Comparison of ENCODE assay signal across 26 cellular contexts in the genomic region with DNA sequence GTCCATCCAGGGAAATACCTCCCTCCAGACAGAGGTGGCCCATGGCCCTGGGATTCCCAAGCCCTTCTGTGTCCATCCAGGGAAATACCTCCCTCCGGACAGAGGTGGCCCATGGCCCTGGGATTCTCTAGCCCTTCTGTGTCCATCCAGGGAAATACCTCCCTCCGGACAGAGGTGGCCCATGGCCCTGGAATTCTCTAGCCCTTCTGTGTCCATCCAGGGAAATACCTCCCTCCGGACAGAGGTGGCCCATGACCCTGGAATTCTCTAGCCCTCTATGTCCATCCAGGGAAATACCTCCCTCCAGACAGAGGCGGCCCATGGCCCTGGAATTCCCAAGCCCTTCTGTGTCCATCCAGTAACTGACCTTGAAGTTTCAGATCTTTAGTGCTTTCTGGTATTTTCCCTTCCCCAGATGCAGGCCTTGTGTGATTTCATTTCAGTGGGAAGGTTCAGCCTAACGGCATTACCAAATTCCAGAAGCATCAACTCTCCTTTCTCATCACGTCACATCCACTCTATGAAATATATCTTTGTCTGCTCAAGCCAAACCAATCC.
"Had no signal": no experiment of that assay in that cellular context is flagged by ENCODE, and none has a peak within 500 bp of the region (broad histone marks: within the 10 kb centered on the region; RNA-seq: fewer than 3 reads in every experiment).

No MANE protein-coding gene starts in this region.

- H3K4me1 Mint-ChIP-seq: memory B cell; natural killer cell; stimulated activated naive CD8-positive, alpha-beta T cell treated with anti-CD3 and anti-CD28 coated beads, Interleukin-15, amount 100 ng/mL, for 72 hours had no signal

- H3K4me2 ChIP-seq: hepatocyte had no signal

- H3K36me3 ChIP-seq: colonic mucosa, esophagus muscularis mucosa, gastroesophageal sphincter, heart left ventricle, ovary, thyroid gland had no signal

- H3K9me3 Mint-ChIP-seq: type B pancreatic cell had no signal

- H2AFZ ChIP-seq: hepatocyte had no signal

- H3K4me3 Mint-ChIP-seq: dendritic cell treated with granulocyte-macrophage colony-stimulating factor and Interleukin-4, amounts not matched to agents 40 ng/mL and 50 ng/mL, for 4 days; memory B cell; natural killer cell; stimulated activated naive CD8-positive, alpha-beta T cell treated with anti-CD3 and anti-CD28 coated beads, Interleukin-15, amount 100 ng/mL, for 72 hours; type B pancreatic cell had no signal

- DNase-seq: colonic mucosa; effector memory CD4-positive, alpha-beta T cell; foreskin keratinocyte; heart left ventricle; natural killer cell; occipital lobe; ovary; psoas muscle; right cardiac atrium; stimulated activated CD4-positive, alpha-beta T cell treated with anti-CD3 and anti-CD28 coated beads, Interleukin-15, amount 100 ng/mL, for 24 hours; stimulated activated CD4-positive, alpha-beta T cell treated with anti-CD3 and anti-CD28 coated beads, Interleukin-2, amount 100 ng/mL, for 48 hours; stimulated activated CD8-positive, alpha-beta memory T cell treated with anti-CD3 and anti-CD28 coated beads, Interleukin-4, amount 100 ng/mL, for 48 hours; stimulated activated naive CD4-positive, alpha-beta T cell; stimulated activated naive CD8-positive, alpha-beta T cell treated with anti-CD3 and anti-CD28 coated beads, Interleukin-15, amount 100 ng/mL, for 72 hours; thyroid gland had no signal

- H3K27ac ChIP-seq: colonic mucosa, esophagus muscularis mucosa, foreskin keratinocyte, gastroesophageal sphincter, heart left ventricle, hepatocyte, ovary, psoas muscle, skin epidermis, thyroid gland had no signal

- H3K9me3 ChIP-seq: colonic mucosa, ovary, thyroid gland had no signal

- H3K4me1 ChIP-seq: colonic mucosa, esophagus muscularis mucosa, foreskin keratinocyte, gastroesophageal sphincter, psoas muscle, thyroid gland had no signal

- H3K36me3 Mint-ChIP-seq: natural killer cell, type B pancreatic cell had no signal

- H3K27ac Mint-ChIP-seq: dendritic cell treated with granulocyte-macrophage colony-stimulating factor and Interleukin-4, amounts not matched to agents 40 ng/mL and 50 ng/mL, for 4 days; memory B cell; natural killer cell; stimulated activated naive CD8-positive, alpha-beta T cell treated with anti-CD3 and anti-CD28 coated beads, Interleukin-15, amount 100 ng/mL, for 72 hours; type B pancreatic cell had no signal

- H3K27me3 ChIP-seq: colonic mucosa, esophagus muscularis mucosa, foreskin keratinocyte, gastroesophageal sphincter, heart left ventricle, hepatocyte, ovary, thyroid gland had no signal

- ATAC-seq: foreskin keratinocyte; gastroesophageal sphincter; heart left ventricle; left lobe of liver; natural killer cell; psoas muscle; right cardiac atrium; stimulated activated naive CD8-positive, alpha-beta T cell treated with anti-CD3 and anti-CD28 coated beads, Interleukin-15, amount 100 ng/mL, for 72 hours had no signal

- FAIRE-seq: endothelial cell of umbilical vein, kidney had no signal

- H3K79me2 ChIP-seq: hepatocyte had no signal

- H3K4me3 ChIP-seq: colonic mucosa, esophagus muscularis mucosa, gastroesophageal sphincter, heart left ventricle, hepatocyte, lung, ovary, psoas muscle, skin epidermis, thyroid gland had no signal
